ENCODE assay signal across 12 cellular contexts in genomic region chr17:80861360-80861861, GRCh38.
DNase-seq lines count a peak whose midpoint lies in the region; TF ChIP-seq lines count a peak whose summit lies in the region.
"Had no signal": no experiment of that assay in that cellular context is flagged by ENCODE, and none has a peak within 500 bp of the region (broad histone marks: within the 10 kb centered on the region; RNA-seq: fewer than 3 reads in every experiment).

No MANE protein-coding gene starts in this region.

- no peaks in the 10 kb centered on the region for H3K9me3 ChIP-seq in OCI-LY3 (ENCODE audit: insufficient read depth, low read length)

- peak overlapping the region; percentile 99 for H3K27ac Mint-ChIP-seq in activated naive CD4-positive, alpha-beta T cell treated with anti-CD3 and anti-CD28 coated beads, Interleukin-2, amount 10 ng/mL, durations not matched to agents 7 days and 5 days
- peak overlapping the region; percentile 24 to 90 (median 77) for H3K27ac Mint-ChIP-seq in brain
- H3K27ac Mint-ChIP-seq: mesothelial cell of epicardium, progenitor cell of endocrine pancreas had no signal

- CTCF ChIA-PET in activated naive CD4-positive, alpha-beta T cell treated with anti-CD3 and anti-CD28 coated beads, Interleukin-2, amount 10 ng/mL, durations not matched to agents 7 days and 5 days (lab: Charles Lee), result interaction anchor here (0.7 to 1.4 kb wide), 7 partner anchors 16 to 434 kb away, joined by 3 to 4 read pairs (median 3); no protein-coding TSS in a partner anchor

- H3K36me3 ChIP-seq in OCI-LY3 (replicated peaks; ENCODE audit: low read depth, low read length), result peaks cover 19% of the 10 kb centered on the region

- H3K79me2 ChIP-seq in OCI-LY3 (ENCODE audit: low read length), result no peaks in the 10 kb centered on the region

- H3K4me2 ChIP-seq in OCI-LY3 (ENCODE audit: low read length), result peak overlapping the region; percentile 27; the same call in 1 of the 2 replicates

- H3K9me3 Mint-ChIP-seq in activated naive CD4-positive, alpha-beta T cell treated with anti-CD3 and anti-CD28 coated beads, Interleukin-2, amount 10 ng/mL, durations not matched to agents 7 days and 5 days, result peaks cover 17% of the 10 kb centered on the region
- peaks cover 4 to 21% (median 4%) of the 10 kb centered on the region in 5 experiments for H3K9me3 Mint-ChIP-seq in brain

- 0 out of 2 replicates have a peak, but pooled peaks cover 1% of the 10 kb centered on the region for H4K20me1 ChIP-seq in OCI-LY3 (ENCODE audit: insufficient read depth, low read length)

- no peak overlapping the region for H3K9ac ChIP-seq in OCI-LY3 (ENCODE audit: low read length)

- H3K4me1 Mint-ChIP-seq in activated naive CD4-positive, alpha-beta T cell treated with anti-CD3 and anti-CD28 coated beads, Interleukin-2, amount 10 ng/mL, durations not matched to agents 7 days and 5 days, result peaks cover 91% of the 10 kb centered on the region
- H3K4me1 Mint-ChIP-seq in brain, result peaks cover 51% of the 10 kb centered on the region

- H3K4me3 ChIP-seq in OCI-LY3 (ENCODE audit: low read length), result no peak overlapping the region

- no peaks in the 10 kb centered on the region for H3K27me3 ChIP-seq in OCI-LY3 (ENCODE audit: low read depth, low read length)

- H3K27me3 Mint-ChIP-seq in activated naive CD4-positive, alpha-beta T cell treated with anti-CD3 and anti-CD28 coated beads, Interleukin-2, amount 10 ng/mL, durations not matched to agents 7 days and 5 days, result no peaks in the 10 kb centered on the region
- H3K27me3 Mint-ChIP-seq in brain, result no peaks in the 10 kb centered on the region
- H3K27me3 Mint-ChIP-seq: progenitor cell of endocrine pancreas had no signal

- H3K27ac ChIP-seq in OCI-LY3 (ENCODE audit: low read length), result no peak overlapping the region
- peak overlapping the region; percentile 12 for H3K27ac ChIP-seq in temporal lobe (ENCODE audit: low read depth, low read length)

- TF ChIP-seq CTCF in OCI-LY3 (IDR thresholded peaks at IDR 0.05; ENCODE audit: low read depth, low read length) (no peak), brain (conservative IDR thresholded peaks at IDR 0.05) (no peak)

- peak overlapping the region; percentile 15 for H3K4me3 Mint-ChIP-seq in activated naive CD4-positive, alpha-beta T cell treated with anti-CD3 and anti-CD28 coated beads, Interleukin-2, amount 10 ng/mL, durations not matched to agents 7 days and 5 days
- no peak overlapping the region for H3K4me3 Mint-ChIP-seq in brain
- H3K4me3 Mint-ChIP-seq: mesothelial cell of epicardium had no signal

- no peak for DNase-seq in activated naive CD4-positive, alpha-beta T cell treated with anti-CD3 and anti-CD28 coated beads, Interleukin-2, amount 10 ng/mL, durations not matched to agents 7 days and 5 days
- DNase-seq in activated naive CD4-positive, alpha-beta T cell (lab: John Stamatoyannopoulos, UW), result no peak
- DNase-seq in iPS-NIHi11 (ENCODE audit: low spot score), result no peak
- no peak for DNase-seq in cortex of kidney (lab: John Stamatoyannopoulos, UW)
- DNase-seq in SIG-M5 treated with dmso at 0.1 percent for 504 hours (lab: John Stamatoyannopoulos, UW; ENCODE audit: unreplicated experiment), result no peak
- DNase-seq: KG1, NCI-H2227 treated with DMSO at 0.1 percent for 48 hours had no signal

- H3K36me3 Mint-ChIP-seq in activated naive CD4-positive, alpha-beta T cell treated with anti-CD3 and anti-CD28 coated beads, Interleukin-2, amount 10 ng/mL, durations not matched to agents 7 days and 5 days, result peaks cover 73% of the 10 kb centered on the region
- H3K36me3 Mint-ChIP-seq in brain, result peaks cover 38% of the 10 kb centered on the region

- peaks cover 22% of the 10 kb centered on the region for H3K4me1 ChIP-seq in OCI-LY3 (ENCODE audit: low read length)

- no peak overlapping the region for H2AFZ ChIP-seq in OCI-LY3 (ENCODE audit: low read depth, low read length)
